ENCODE assay signal across 14 cellular contexts in genomic region chr13:45584816-45585215, GRCh38. TPM values are rescaled to one million over a fixed set of nuclear protein-coding genes. Genes with fewer than 3 reads are reported as not detected.
A peak's percentile ranks its signal among the peaks of the same experiment; 100 is the strongest.
DNase-seq lines count a peak whose midpoint lies in the region; ATAC-seq, FAIRE-seq and TF ChIP-seq lines count a peak whose summit lies in the region.
"Had no signal": no experiment of that assay in that cellular context is flagged by ENCODE, and none has a peak within 500 bp of the region (broad histone marks: within the 10 kb centered on the region; RNA-seq: fewer than 3 reads in every experiment).

No MANE protein-coding gene starts in this region.

- no peak overlapping the region for H2AK5ac ChIP-seq in mesenchymal stem cell (ENCODE audit: low read length, severe bottlenecking)

- no peak overlapping the region for H2BK120ac ChIP-seq in mesenchymal stem cell (ENCODE audit: low read depth, low read length)

- no peak overlapping the region for H3K4ac ChIP-seq in mesenchymal stem cell (ENCODE audit: low read depth in 1 of 2, low read length in 2 of 2)

- H3K79me1 ChIP-seq in mesenchymal stem cell (replicated peaks; ENCODE audit: low read length, poor library complexity, severe bottlenecking), result no peaks in the 10 kb centered on the region

- H3K27ac ChIP-seq in mammary epithelial cell (ENCODE audit: insufficient read depth, low read depth, low read length) (no peak overlapping the region), mesenchymal stem cell (ENCODE audit: low read length, poor library complexity, severe bottlenecking) (no peak overlapping the region), body of pancreas (no peak overlapping the region)

- H2BK5ac ChIP-seq in mesenchymal stem cell (ENCODE audit: low read depth, low read length, poor library complexity, severe bottlenecking), result no peak overlapping the region

- H3K27me3 ChIP-seq in mammary epithelial cell (ENCODE audit: insufficient read depth, low read length) (no peaks in the 10 kb centered on the region), mesenchymal stem cell (ENCODE audit: control insufficient read depth in 1 of 2, insufficient read depth in 1 of 2, low read length in 2 of 2) (peaks cover 32 to 71% of the 10 kb centered on the region in 2 experiments), body of pancreas (no peaks in the 10 kb centered on the region)

- H3K4me1 ChIP-seq in mammary epithelial cell (ENCODE audit: insufficient read depth, low read length) (no peaks in the 10 kb centered on the region), mesenchymal stem cell (ENCODE audit: control insufficient read depth, insufficient read depth, low read depth, low read length) (peaks cover 2% of the 10 kb centered on the region), body of pancreas (no peaks in the 10 kb centered on the region)

- no peak overlapping the region for H3K18ac ChIP-seq in mesenchymal stem cell (ENCODE audit: low read depth in 1 of 2, low read length in 2 of 2)

- no peak overlapping the region for H4K91ac ChIP-seq in mesenchymal stem cell (ENCODE audit: low read length)

- H4K20me1 ChIP-seq in mammary epithelial cell (ENCODE audit: insufficient read depth, low read length), result no peaks in the 10 kb centered on the region

- FAIRE-seq in GM12892 (lab: Jason Lieb, UNC), result no peak
- FAIRE-seq: urothelium cell line had no signal

- WGBS in mammary epithelial cell (ENCODE audit: low coverage, missing lambda C conversion rate), result 66% methylated on average over 4 of the region's 6 CpGs
- WGBS in mesenchymal stem cell, result 73% methylated on average over 6 of the region's 6 CpGs
- WGBS in body of pancreas, 2 donors, result 69 to 83% methylated on average over 6 of the region's 6 CpGs

- DNase-seq in NCI-H2029 treated with DMSO at 0.1 percent for 48 hours (lab: John Stamatoyannopoulos, UW), result peak; percentile 0
- DNase-seq in NCI-H2029 (lab: John Stamatoyannopoulos, UW), result no peak
- DNase-seq in HuH-7 (ENCODE audit: low spot score), result peak; percentile 30
- DNase-seq in mammary epithelial cell, result peak; percentile 15
- DNase-seq in mesenchymal stem cell, result peak; percentile 6
- no peak for DNase-seq in GM12892 (ENCODE audit: insufficient read length)
- no peak for DNase-seq in HCEC 1CT
- DNase-seq in body of pancreas, result no peak
- DNase-seq: activated CD8-positive, alpha-beta memory T cell treated with anti-CD3 and anti-CD28 coated beads, Interleukin-2, amount 50 U/mL, for 48 hours; head of caudate nucleus; Kasumi-1; NCI-H446 treated with DMSO at 0.1 percent for 48 hours had no signal

- H3K9me3 ChIP-seq in mammary epithelial cell (replicated peaks; ENCODE audit: insufficient read depth, low read length), result no peaks in the 10 kb centered on the region
- H3K9me3 ChIP-seq in mesenchymal stem cell (ENCODE audit: control insufficient read depth, low read length), result no peaks in the 10 kb centered on the region
- H3K9me3 ChIP-seq in body of pancreas, result no peaks in the 10 kb centered on the region

- no peak overlapping the region for H4K8ac ChIP-seq in mesenchymal stem cell (ENCODE audit: low read length)

- no peak overlapping the region for H3K4me3 ChIP-seq in mammary epithelial cell (replicated peaks in 1 of 3; ENCODE audit: insufficient read depth in 1 of 3, low read depth in 2 of 3, low read length in 3 of 3)
- no peak overlapping the region for H3K4me3 ChIP-seq in mesenchymal stem cell (ENCODE audit: insufficient read depth in 1 of 2, low read depth in 1 of 2, low read length in 2 of 2)
- no peak overlapping the region for H3K4me3 ChIP-seq in body of pancreas

- TF ChIP-seq CTCF in mammary epithelial cell (conservative IDR thresholded peaks at IDR 0.05 in 1 of 2, IDR thresholded peaks at IDR 0.05 in 1 of 2; ENCODE audit: extremely low read depth in 1 of 2, insufficient read depth in 1 of 2, low read depth in 1 of 2, low read length in 2 of 2) (peak; percentile 47 to 60), body of pancreas (IDR thresholded peaks at IDR 0.05) (no peak)

- in situ Hi-C loops in mammary epithelial cell (cut with MboI; ENCODE audit: low sequenced_read_pairs in 2 of 2), result no loop called here

- H2AFZ ChIP-seq in mammary epithelial cell (ENCODE audit: low read depth, low read length), result no peak overlapping the region
- H2AFZ ChIP-seq in mesenchymal stem cell (ENCODE audit: low read depth, low read length), result no peak overlapping the region

- no peak for TF ChIP-seq POLR2A in GM12892 (IDR thresholded peaks at IDR 0.05; ENCODE audit: low read depth, low read length)
- no peak for TF ChIP-seq POLR2A in body of pancreas (IDR thresholded peaks at IDR 0.05)

- H3K9ac ChIP-seq in mammary epithelial cell (ENCODE audit: insufficient read depth, low read length) (no peak overlapping the region), mesenchymal stem cell (ENCODE audit: low read length) (no peak overlapping the region)

- H3K36me3 ChIP-seq in mammary epithelial cell (ENCODE audit: insufficient read depth, low read length) (no peaks in the 10 kb centered on the region), mesenchymal stem cell (ENCODE audit: control insufficient read depth in 1 of 2, insufficient read depth in 2 of 2, low read depth in 1 of 2, low read length in 2 of 2) (no peaks in the 10 kb centered on the region), body of pancreas (replicated peaks in 1 of 2; ENCODE audit: insufficient read depth in 1 of 2, low read depth in 2 of 2) (no peaks in the 10 kb centered on the region)

- no peak overlapping the region for H3K23ac ChIP-seq in mesenchymal stem cell (ENCODE audit: low read length in 2 of 2)

- intact Hi-C loops in mammary epithelial cell (cut with micrococcal nuclease), result loop anchor here (1.0 kb wide), 2 partner anchors 74 to 214 kb away; no protein-coding TSS in a partner anchor
- intact Hi-C loops in body of pancreas (cut with DNase I), result no loop called here

- no peak overlapping the region for H2BK12ac ChIP-seq in mesenchymal stem cell (ENCODE audit: low read length in 2 of 2)

- BruUV-seq in mammary epithelial cell (replicated peaks; lab: Mats Ljungman, UMichigan), result no TSS peak

- no peak overlapping the region for H2BK15ac ChIP-seq in mesenchymal stem cell (ENCODE audit: low read depth, poor library complexity, severe bottlenecking)

- CTCF ChIA-PET in mammary epithelial cell (lab: Charles Lee; ENCODE audit: low non-redundant PET), result no interaction called here

- H3K4me2 ChIP-seq in mammary epithelial cell (ENCODE audit: insufficient read depth, low read depth, low read length) (no peak overlapping the region), mesenchymal stem cell (ENCODE audit: low read length, poor library complexity, severe bottlenecking) (no peak overlapping the region)

- no peaks in the 10 kb centered on the region for H3K79me2 ChIP-seq in mammary epithelial cell (ENCODE audit: insufficient read depth, low read length)

- no peak for ATAC-seq in body of pancreas

- no peak overlapping the region for H3K14ac ChIP-seq in mesenchymal stem cell (ENCODE audit: low read length in 2 of 2)

- dilution Hi-C loops in mammary epithelial cell (cut with HindIII; ENCODE audit: low sequenced_read_pairs), result no loop called here

RNA-seq across cellular contexts. Expression of gene ERICH6B, which starts 30.7 kb away (rescaled TPM):
- not detected for total RNA-seq in mammary epithelial cell
- not detected for polyA plus RNA-seq in mammary epithelial cell
- polyA minus RNA-seq in mammary epithelial cell, result not detected
- not detected for polyA plus RNA-seq in mesenchymal stem cell (2013, experiment 1 of 2)
- not detected for polyA plus RNA-seq in mesenchymal stem cell (2013, experiment 2 of 2)
- polyA plus RNA-seq in GM12892 (2012; ENCODE audit: missing spikeins), result 0.89 TPM
- not detected for total RNA-seq in body of pancreas
- total RNA-seq: G401 had no signal

Comparison
In these comparisons a context has a peak if more than half of its experiments do, and no peak if none do; other contexts are left out.
1. DNase-seq: peak in NCI-H2029 treated with DMSO at 0.1 percent for 48 hours (single experiment), HuH-7 (single experiment), mammary epithelial cell (single experiment) and mesenchymal stem cell (single experiment); none in NCI-H2029 (single experiment), GM12892 (single experiment), HCEC 1CT (single experiment) and body of pancreas (0 of 4).
2. CTCF ChIP-seq: peak in mammary epithelial cell (2 of 2); none in body of pancreas (0 of 7).